In the genomic region with DNA sequence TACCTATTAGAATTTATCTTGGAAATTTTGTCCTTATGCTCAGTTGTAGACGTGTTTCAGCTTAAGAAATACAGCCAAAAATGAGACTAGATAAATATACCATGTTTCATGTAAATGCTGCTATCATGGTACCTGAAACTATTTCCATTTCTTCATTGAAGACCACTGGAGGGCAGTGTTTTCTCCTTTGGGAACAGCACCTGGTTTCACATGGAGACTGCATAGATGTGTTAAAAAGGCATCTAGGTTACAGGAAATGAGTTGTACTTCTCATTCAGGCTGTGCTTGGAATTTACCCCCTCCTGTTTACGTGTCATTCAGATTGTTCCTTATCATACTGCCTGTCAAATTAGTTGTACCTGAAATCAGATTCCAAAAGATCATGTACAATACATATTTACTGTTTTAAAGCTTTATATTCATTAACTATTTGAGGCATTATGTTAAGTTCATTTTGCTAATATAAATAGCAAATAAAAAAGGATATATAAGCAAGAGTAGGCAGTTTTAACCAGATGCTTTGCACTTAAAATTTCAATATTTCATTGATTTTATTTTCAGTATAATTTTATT, we compare ENCODE assay signal across 8 cellular contexts. TPM values are rescaled to one million over a fixed set of nuclear protein-coding genes. Genes with fewer than 3 reads are reported as not detected.
DNase-seq lines count a peak whose midpoint lies in the region; ATAC-seq and TF ChIP-seq lines count a peak whose summit lies in the region.

No MANE protein-coding gene starts in this region.

- no peak overlapping the region for H3K4me3 ChIP-seq in HL-60 (replicated peaks; ENCODE audit: insufficient read depth, low read length)
- no peak overlapping the region for H3K4me3 ChIP-seq in choroid plexus epithelial cell (ENCODE audit: low read depth, low read length)

- no peak overlapping the region for H3K4me3 Mint-ChIP-seq in neural crest cell

- H3K27ac ChIP-seq in HL-60 (replicated peaks) = no peak overlapping the region

- peak; percentile 14 for TF ChIP-seq CTCF in HL-60 (IDR thresholded peaks at IDR 0.05; ENCODE audit: insufficient read depth, low read length)
- TF ChIP-seq CTCF in choroid plexus epithelial cell (conservative IDR thresholded peaks at IDR 0.05; ENCODE audit: low read depth, low read length) = peak; percentile 73
- TF ChIP-seq CTCF in neural crest cell (conservative IDR thresholded peaks at IDR 0.05) = peak; percentile 76

- DNase-seq in DMS53 treated with DMSO at 0.1 percent for 48 hours (lab: John Stamatoyannopoulos, UW; ENCODE audit: unreplicated experiment) (peak; percentile 96), HL-60 (ENCODE audit: low read depth in 1 of 2, low spot score in 1 of 2) (peak in 1 of 2 experiments; percentile 25), NCI-H82 treated with DMSO at 0.1 percent for 48 hours (lab: John Stamatoyannopoulos, UW; ENCODE audit: unreplicated experiment) (peak; percentile 29), choroid plexus epithelial cell (ENCODE audit: low read depth) (peak; percentile 70), neural crest cell (ENCODE audit: low read depth, low spot score) (no peak), posterior cingulate gyrus (no peak)

- H3K36me3 Mint-ChIP-seq in neural crest cell (ENCODE audit: low read depth) = no peaks in the 10 kb centered on the region

- intact Hi-C loops in posterior cingulate gyrus (cut with DNase I) = no loop called here

- ATAC-seq in GM19452 (IDR thresholded peaks at IDR 0.05; ENCODE audit: unreplicated experiment) (peak; percentile 46), HG03196 (IDR thresholded peaks at IDR 0.05; ENCODE audit: unreplicated experiment) (no peak)

- H3K27me3 Mint-ChIP-seq in neural crest cell (ENCODE audit: low read depth) = peaks cover 34% of the 10 kb centered on the region

- H3K27ac Mint-ChIP-seq in neural crest cell (ENCODE audit: unreplicated experiment) = no peak overlapping the region

- no peaks in the 10 kb centered on the region for H3K9me3 Mint-ChIP-seq in neural crest cell

- H3K4me1 Mint-ChIP-seq in neural crest cell = peaks cover 3% of the 10 kb centered on the region

- H3K27me3 ChIP-seq in HL-60 (ENCODE audit: insufficient read depth, poor library complexity, severe bottlenecking) = peaks cover 9% of the 10 kb centered on the region

RNA-seq across cellular contexts. Expression of gene PSMD14, which starts 57.3 kb away (rescaled TPM):
- total RNA-seq in neural crest cell = 82.0 and 82.4 TPM in 2 replicates

Comparison
In these comparisons a context has a peak if more than half of its experiments do, and no peak if none do; other contexts are left out.
1. DNase-seq: peak in DMS53 treated with DMSO at 0.1 percent for 48 hours (single experiment), NCI-H82 treated with DMSO at 0.1 percent for 48 hours (single experiment) and choroid plexus epithelial cell (single experiment); none in neural crest cell (single experiment) and posterior cingulate gyrus (0 of 10).
2. CTCF ChIP-seq: peak in every context shown above with its lines; median percentile 76 in neural crest cell; 73 in choroid plexus epithelial cell; 14 in HL-60.